Comparison of ENCODE assay signal across 1 cellular context in the genomic region with DNA sequence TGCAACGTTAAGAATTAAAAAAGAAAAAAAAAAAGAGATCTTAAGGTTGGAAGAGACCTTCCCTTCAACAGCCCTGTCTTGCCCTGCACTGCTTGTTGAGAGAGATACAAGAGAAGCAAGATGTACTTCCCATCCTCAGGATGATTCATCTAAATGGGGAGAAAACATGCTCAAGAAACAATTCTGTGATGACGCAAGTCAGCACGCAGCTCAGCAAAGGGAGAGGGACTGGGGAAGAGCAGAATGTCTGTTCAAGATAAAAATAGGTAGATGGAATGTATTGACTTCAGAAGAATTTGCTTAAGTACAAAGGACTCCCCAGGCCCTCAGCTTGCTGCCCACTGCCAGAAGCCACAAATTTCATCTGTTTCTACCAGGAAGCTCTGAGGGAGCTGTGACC.
TF ChIP-seq lines count a peak whose summit lies in the region.

No MANE protein-coding gene starts in this region.

TF ChIP-seq in H1, 55 proteins besides CTCF, POLR2A, EP300 and RAD21 (continued from another document):
- TF ChIP-seq, protein P1, sequence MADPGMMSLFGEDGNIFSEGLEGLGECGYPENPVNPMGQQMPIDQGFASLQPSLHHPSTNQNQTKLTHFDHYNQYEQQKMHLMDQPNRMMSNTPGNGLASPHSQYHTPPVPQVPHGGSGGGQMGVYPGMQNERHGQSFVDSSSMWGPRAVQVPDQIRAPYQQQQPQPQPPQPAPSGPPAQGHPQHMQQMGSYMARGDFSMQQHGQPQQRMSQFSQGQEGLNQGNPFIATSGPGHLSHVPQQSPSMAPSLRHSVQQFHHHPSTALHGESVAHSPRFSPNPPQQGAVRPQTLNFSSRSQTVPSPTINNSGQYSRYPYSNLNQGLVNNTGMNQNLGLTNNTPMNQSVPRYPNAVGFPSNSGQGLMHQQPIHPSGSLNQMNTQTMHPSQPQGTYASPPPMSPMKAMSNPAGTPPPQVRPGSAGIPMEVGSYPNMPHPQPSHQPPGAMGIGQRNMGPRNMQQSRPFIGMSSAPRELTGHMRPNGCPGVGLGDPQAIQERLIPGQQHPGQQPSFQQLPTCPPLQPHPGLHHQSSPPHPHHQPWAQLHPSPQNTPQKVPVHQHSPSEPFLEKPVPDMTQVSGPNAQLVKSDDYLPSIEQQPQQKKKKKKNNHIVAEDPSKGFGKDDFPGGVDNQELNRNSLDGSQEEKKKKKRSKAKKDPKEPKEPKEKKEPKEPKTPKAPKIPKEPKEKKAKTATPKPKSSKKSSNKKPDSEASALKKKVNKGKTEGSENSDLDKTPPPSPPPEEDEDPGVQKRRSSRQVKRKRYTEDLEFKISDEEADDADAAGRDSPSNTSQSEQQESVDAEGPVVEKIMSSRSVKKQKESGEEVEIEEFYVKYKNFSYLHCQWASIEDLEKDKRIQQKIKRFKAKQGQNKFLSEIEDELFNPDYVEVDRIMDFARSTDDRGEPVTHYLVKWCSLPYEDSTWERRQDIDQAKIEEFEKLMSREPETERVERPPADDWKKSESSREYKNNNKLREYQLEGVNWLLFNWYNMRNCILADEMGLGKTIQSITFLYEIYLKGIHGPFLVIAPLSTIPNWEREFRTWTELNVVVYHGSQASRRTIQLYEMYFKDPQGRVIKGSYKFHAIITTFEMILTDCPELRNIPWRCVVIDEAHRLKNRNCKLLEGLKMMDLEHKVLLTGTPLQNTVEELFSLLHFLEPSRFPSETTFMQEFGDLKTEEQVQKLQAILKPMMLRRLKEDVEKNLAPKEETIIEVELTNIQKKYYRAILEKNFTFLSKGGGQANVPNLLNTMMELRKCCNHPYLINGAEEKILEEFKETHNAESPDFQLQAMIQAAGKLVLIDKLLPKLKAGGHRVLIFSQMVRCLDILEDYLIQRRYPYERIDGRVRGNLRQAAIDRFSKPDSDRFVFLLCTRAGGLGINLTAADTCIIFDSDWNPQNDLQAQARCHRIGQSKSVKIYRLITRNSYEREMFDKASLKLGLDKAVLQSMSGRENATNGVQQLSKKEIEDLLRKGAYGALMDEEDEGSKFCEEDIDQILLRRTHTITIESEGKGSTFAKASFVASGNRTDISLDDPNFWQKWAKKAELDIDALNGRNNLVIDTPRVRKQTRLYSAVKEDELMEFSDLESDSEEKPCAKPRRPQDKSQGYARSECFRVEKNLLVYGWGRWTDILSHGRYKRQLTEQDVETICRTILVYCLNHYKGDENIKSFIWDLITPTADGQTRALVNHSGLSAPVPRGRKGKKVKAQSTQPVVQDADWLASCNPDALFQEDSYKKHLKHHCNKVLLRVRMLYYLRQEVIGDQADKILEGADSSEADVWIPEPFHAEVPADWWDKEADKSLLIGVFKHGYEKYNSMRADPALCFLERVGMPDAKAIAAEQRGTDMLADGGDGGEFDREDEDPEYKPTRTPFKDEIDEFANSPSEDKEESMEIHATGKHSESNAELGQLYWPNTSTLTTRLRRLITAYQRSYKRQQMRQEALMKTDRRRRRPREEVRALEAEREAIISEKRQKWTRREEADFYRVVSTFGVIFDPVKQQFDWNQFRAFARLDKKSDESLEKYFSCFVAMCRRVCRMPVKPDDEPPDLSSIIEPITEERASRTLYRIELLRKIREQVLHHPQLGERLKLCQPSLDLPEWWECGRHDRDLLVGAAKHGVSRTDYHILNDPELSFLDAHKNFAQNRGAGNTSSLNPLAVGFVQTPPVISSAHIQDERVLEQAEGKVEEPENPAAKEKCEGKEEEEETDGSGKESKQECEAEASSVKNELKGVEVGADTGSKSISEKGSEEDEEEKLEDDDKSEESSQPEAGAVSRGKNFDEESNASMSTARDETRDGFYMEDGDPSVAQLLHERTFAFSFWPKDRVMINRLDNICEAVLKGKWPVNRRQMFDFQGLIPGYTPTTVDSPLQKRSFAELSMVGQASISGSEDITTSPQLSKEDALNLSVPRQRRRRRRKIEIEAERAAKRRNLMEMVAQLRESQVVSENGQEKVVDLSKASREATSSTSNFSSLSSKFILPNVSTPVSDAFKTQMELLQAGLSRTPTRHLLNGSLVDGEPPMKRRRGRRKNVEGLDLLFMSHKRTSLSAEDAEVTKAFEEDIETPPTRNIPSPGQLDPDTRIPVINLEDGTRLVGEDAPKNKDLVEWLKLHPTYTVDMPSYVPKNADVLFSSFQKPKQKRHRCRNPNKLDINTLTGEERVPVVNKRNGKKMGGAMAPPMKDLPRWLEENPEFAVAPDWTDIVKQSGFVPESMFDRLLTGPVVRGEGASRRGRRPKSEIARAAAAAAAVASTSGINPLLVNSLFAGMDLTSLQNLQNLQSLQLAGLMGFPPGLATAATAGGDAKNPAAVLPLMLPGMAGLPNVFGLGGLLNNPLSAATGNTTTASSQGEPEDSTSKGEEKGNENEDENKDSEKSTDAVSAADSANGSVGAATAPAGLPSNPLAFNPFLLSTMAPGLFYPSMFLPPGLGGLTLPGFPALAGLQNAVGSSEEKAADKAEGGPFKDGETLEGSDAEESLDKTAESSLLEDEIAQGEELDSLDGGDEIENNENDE (IDR thresholded peaks at IDR 0.05; ENCODE audit: insufficient replicate concordance, low read length), result no peak
- TF ChIP-seq PHF8 (conservative IDR thresholded peaks at IDR 0.05; ENCODE audit: low read depth, low read length) (no peak), NANOG (IDR thresholded peaks at IDR 0.05; ENCODE audit: insufficient read depth, low read depth, low read length, poor library complexity, severe bottlenecking) (no peak), HDAC2 (IDR thresholded peaks at IDR 0.05; ENCODE audit: borderline replicate concordance in 1 of 2, low read depth in 2 of 2, low read length in 2 of 2) (no peak), RFX5 (IDR thresholded peaks at IDR 0.05; ENCODE audit: borderline replicate concordance, low read depth, low read length) (no peak), CTBP2 (IDR thresholded peaks at IDR 0.05; ENCODE audit: borderline replicate concordance, insufficient read depth, insufficient read length, low read length) (no peak), CBX5 (IDR thresholded peaks at IDR 0.05; ENCODE audit: low read depth, low read length) (no peak), SAP30 (IDR thresholded peaks at IDR 0.05; ENCODE audit: insufficient read depth, insufficient replicate concordance, low read length) (no peak), BCL11A (IDR thresholded peaks at IDR 0.05; ENCODE audit: low read depth in 2 of 2, low read length in 2 of 2) (no peak)
- TF ChIP-seq, protein P2, sequence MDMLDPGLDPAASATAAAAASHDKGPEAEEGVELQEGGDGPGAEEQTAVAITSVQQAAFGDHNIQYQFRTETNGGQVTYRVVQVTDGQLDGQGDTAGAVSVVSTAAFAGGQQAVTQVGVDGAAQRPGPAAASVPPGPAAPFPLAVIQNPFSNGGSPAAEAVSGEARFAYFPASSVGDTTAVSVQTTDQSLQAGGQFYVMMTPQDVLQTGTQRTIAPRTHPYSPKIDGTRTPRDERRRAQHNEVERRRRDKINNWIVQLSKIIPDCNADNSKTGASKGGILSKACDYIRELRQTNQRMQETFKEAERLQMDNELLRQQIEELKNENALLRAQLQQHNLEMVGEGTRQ (IDR thresholded peaks at IDR 0.05; ENCODE audit: low read length), result no peak
- TF ChIP-seq, protein P3, sequence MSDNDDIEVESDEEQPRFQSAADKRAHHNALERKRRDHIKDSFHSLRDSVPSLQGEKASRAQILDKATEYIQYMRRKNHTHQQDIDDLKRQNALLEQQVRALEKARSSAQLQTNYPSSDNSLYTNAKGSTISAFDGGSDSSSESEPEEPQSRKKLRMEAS (IDR thresholded peaks at IDR 0.05), result no peak
